ENCODE assay signal across 26 cellular contexts in the genomic region with DNA sequence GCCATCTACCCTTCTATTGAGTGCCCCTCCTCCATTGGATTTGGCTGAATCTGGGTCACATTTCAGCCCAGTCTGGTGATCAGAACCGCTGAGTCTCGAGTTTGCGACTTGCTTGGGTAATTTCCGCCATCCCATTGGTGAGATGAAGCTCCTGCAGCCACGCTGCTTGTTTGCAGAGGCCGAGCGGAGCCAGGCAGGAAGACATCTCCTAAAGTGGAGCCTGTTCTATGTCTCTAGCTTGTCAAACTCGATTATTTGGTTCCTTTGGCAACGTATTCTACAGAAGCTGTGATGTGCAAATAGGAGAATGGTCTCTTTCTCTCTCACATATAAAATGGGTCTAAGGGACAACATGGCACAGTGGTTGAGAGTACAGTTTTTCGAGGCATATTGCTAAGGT.
"Had no signal": no experiment of that assay in that cellular context is flagged by ENCODE, and none has a peak within 500 bp of the region (broad histone marks: within the 10 kb centered on the region; RNA-seq: fewer than 3 reads in every experiment).

No MANE protein-coding gene starts in this region.

- H3K9me3 ChIP-seq: esophagus muscularis mucosa, gastroesophageal sphincter, heart right ventricle, mucosa of descending colon, ovary, spleen, testis had no signal

- H3K4me3 Mint-ChIP-seq: activated CD4-positive, alpha-beta T cell treated with anti-CD3 and anti-CD28 coated beads, Interleukin-2, amount 10 ng/mL, durations not matched to agents 7 days and 5 days; activated CD8-positive, alpha-beta T cell treated with anti-CD3 and anti-CD28 coated beads, Interleukin-2, amount 10 ng/mL, durations not matched to agents 7 days and 5 days; activated naive CD8-positive, alpha-beta T cell treated with anti-CD3 and anti-CD28 coated beads, Interleukin-2, amount 10 ng/mL, durations not matched to agents 7 days and 5 days; activated T-cell treated with anti-CD3 and anti-CD28 coated beads, Interleukin-2, amount 50 U/mL, for 24 hours; dendritic cell treated with granulocyte-macrophage colony-stimulating factor and Interleukin-4, amounts not matched to agents 40 ng/mL and 50 ng/mL, for 4 days; immature natural killer cell; memory B cell; naive B cell; stimulated activated memory B cell treated with anti-CD40 and anti-IgM and Interleukin-4, amounts not matched to agents 10 μg/mL and 1 μg/mL and 100 μg/mL, for 72 hours; type B pancreatic cell had no signal

- H3K27ac Mint-ChIP-seq: activated CD4-positive, alpha-beta T cell treated with anti-CD3 and anti-CD28 coated beads, Interleukin-2, amount 10 ng/mL, durations not matched to agents 7 days and 5 days; activated CD8-positive, alpha-beta T cell treated with anti-CD3 and anti-CD28 coated beads, Interleukin-2, amount 10 ng/mL, durations not matched to agents 7 days and 5 days; activated naive CD8-positive, alpha-beta T cell treated with anti-CD3 and anti-CD28 coated beads, Interleukin-2, amount 10 ng/mL, durations not matched to agents 7 days and 5 days; activated T-cell treated with anti-CD3 and anti-CD28 coated beads, Interleukin-2, amount 50 U/mL, for 24 hours; activated T-helper 2 cell treated with anti-CD3 and anti-CD28 coated beads, Interferon-gamma antibody, Interleukin-2, Interleukin-4, amounts not matched to agents 10 μg/mL and 5 μg/mL and 100 μg/mL, durations not matched to agents 14 hours and 24 hours and 36 hours; dendritic cell treated with granulocyte-macrophage colony-stimulating factor and Interleukin-4, amounts not matched to agents 40 ng/mL and 50 ng/mL, for 4 days; immature natural killer cell; memory B cell; naive B cell; stimulated activated memory B cell treated with anti-CD40 and anti-IgM and Interleukin-4, amounts not matched to agents 10 μg/mL and 1 μg/mL and 100 μg/mL, for 72 hours; type B pancreatic cell had no signal

- H3K36me3 ChIP-seq: cardiac muscle cell, esophagus muscularis mucosa, gastroesophageal sphincter, heart right ventricle, ovary, spleen had no signal

- H3K4me1 ChIP-seq: esophagus muscularis mucosa, gastroesophageal sphincter, heart right ventricle had no signal

- H3K36me3 Mint-ChIP-seq: activated naive CD8-positive, alpha-beta T cell treated with anti-CD3 and anti-CD28 coated beads, Interleukin-2, amount 10 ng/mL, durations not matched to agents 7 days and 5 days; immature natural killer cell; memory B cell; naive B cell; stimulated activated memory B cell treated with anti-CD40 and anti-IgM and Interleukin-4, amounts not matched to agents 10 μg/mL and 1 μg/mL and 100 μg/mL, for 72 hours; type B pancreatic cell had no signal

- H3K27me3 ChIP-seq: cardiac muscle cell, ovary, testis had no signal

- H3K4me1 Mint-ChIP-seq: activated CD4-positive, alpha-beta T cell treated with anti-CD3 and anti-CD28 coated beads, Interleukin-2, amount 10 ng/mL, durations not matched to agents 7 days and 5 days; activated naive CD8-positive, alpha-beta T cell treated with anti-CD3 and anti-CD28 coated beads, Interleukin-2, amount 10 ng/mL, durations not matched to agents 7 days and 5 days; immature natural killer cell; memory B cell; stimulated activated memory B cell treated with anti-CD40 and anti-IgM and Interleukin-4, amounts not matched to agents 10 μg/mL and 1 μg/mL and 100 μg/mL, for 72 hours had no signal

- H3K4me3 ChIP-seq: cardiac muscle cell, esophagus muscularis mucosa, gastroesophageal sphincter, heart right ventricle, mucosa of descending colon, ovary, spleen had no signal

- H3K27ac ChIP-seq: cardiac muscle cell, esophagus muscularis mucosa, gastroesophageal sphincter, heart right ventricle, ovary, spleen, testis had no signal

- H3K9me3 Mint-ChIP-seq: activated CD4-positive, alpha-beta T cell treated with anti-CD3 and anti-CD28 coated beads, Interleukin-2, amount 10 ng/mL, durations not matched to agents 7 days and 5 days; activated naive CD8-positive, alpha-beta T cell treated with anti-CD3 and anti-CD28 coated beads, Interleukin-2, amount 10 ng/mL, durations not matched to agents 7 days and 5 days; activated T-cell treated with anti-CD3 and anti-CD28 coated beads, Interleukin-2, amount 50 U/mL, for 24 hours; activated T-helper 2 cell treated with anti-CD3 and anti-CD28 coated beads, Interferon-gamma antibody, Interleukin-2, Interleukin-4, amounts not matched to agents 10 μg/mL and 5 μg/mL and 100 μg/mL, durations not matched to agents 14 hours and 24 hours and 36 hours; dendritic cell treated with granulocyte-macrophage colony-stimulating factor and Interleukin-4, amounts not matched to agents 40 ng/mL and 50 ng/mL, for 4 days; memory B cell; stimulated activated memory B cell treated with anti-CD40 and anti-IgM and Interleukin-4, amounts not matched to agents 10 μg/mL and 1 μg/mL and 100 μg/mL, for 72 hours had no signal

- ATAC-seq: activated CD4-positive, CD25-positive, alpha-beta regulatory T cell treated with anti-CD3 and anti-CD28 coated beads, Interleukin-2, amount 50 U/mL, for 24 hours; activated CD8-positive, alpha-beta T cell treated with anti-CD3 and anti-CD28 coated beads, Interleukin-2, amount 10 ng/mL, durations not matched to agents 7 days and 5 days; gastroesophageal sphincter; heart right ventricle; left ventricle myocardium superior; mucosa of descending colon; sciatic nerve; stimulated activated memory B cell treated with anti-CD40 and anti-IgM and Interleukin-4, amounts not matched to agents 10 μg/mL and 1 μg/mL and 100 μg/mL, for 72 hours had no signal

- DNase-seq: activated CD4-positive, alpha-beta T cell treated with anti-CD3 and anti-CD28 coated beads, Interleukin-2, amount 10 ng/mL, durations not matched to agents 7 days and 5 days; activated CD8-positive, alpha-beta T cell treated with anti-CD3 and anti-CD28 coated beads, Interleukin-2, amount 10 ng/mL, durations not matched to agents 7 days and 5 days; activated naive CD4-positive, alpha-beta T cell treated with Interleukin-2 at 50 U/mL for 16 hours; activated naive CD8-positive, alpha-beta T cell treated with anti-CD3 and anti-CD28 coated beads, Interleukin-2, amount 10 ng/mL, durations not matched to agents 7 days and 5 days; activated T-cell treated with anti-CD3 and anti-CD28 coated beads, Interleukin-2, amount 50 U/mL, for 24 hours; effector CD8-positive, alpha-beta T cell; heart right ventricle; immature natural killer cell; kidney glomerular epithelial cell; left ventricle myocardium superior; mucosa of descending colon; naive B cell; ovary; spleen; stimulated activated CD4-positive, alpha-beta T cell treated with anti-CD3 and anti-CD28 coated beads, Interleukin-4, amount 100 ng/mL, for 4 hours; testis had no signal
